Comparison of ENCODE assay signal across 8 cellular contexts in the genomic region with DNA sequence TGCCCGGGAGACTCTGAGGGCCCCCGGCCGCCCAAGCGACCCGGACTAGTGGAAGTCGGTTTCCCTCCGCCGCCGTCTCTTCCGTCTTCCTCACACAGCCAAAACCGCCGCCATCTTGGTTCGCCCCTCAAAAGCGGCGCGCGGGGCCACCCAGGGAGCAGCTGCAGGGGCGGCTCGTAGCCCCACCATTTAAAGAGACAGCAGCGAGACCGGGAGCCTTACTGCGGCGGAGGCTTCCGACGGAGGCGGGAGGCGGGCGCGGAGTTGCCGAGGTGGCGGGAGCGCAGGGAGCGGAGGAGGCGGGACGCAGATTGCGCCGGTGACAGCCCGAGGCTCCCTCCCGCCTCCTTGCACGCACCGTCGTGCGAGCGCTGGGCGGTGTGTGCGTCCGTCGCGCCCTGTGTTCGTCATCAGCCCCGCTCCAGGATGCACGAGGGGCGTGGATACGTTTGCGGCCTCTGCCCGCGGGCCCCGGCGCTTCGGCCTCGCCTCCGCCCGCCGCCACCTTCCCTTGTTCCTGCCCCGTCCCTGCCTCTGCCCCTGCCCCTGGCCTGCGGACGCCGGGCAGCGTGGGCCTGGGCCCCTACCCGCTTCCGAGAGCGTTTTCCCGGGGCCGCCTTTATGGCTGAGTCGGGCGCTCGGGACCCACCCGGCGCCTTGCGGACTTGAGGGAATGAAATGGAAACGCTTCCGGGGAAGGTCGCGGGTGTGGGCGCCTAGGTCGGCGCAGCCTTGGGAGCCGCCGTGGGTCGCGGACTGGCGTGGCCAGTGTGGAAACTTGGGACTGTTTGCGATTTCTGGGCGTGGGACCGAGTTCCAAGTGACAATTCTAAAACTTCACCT. TPM values are rescaled to one million over a fixed set of nuclear protein-coding genes. Genes with fewer than 3 reads are reported as not detected.
A peak's percentile ranks its signal among the peaks of the same experiment; 100 is the strongest.
DNase-seq lines count a peak whose midpoint lies in the region; ATAC-seq and TF ChIP-seq lines count a peak whose summit lies in the region.

Gene PPP4R3A (minus strand): TSS at position 140 of the 843 bp plus-strand sequence. CDS start 663 bp downstream, outside the sequence.

- no peaks in the 10 kb centered on the region for H3K9me3 Mint-ChIP-seq in activated CD4-positive, alpha-beta T cell treated with anti-CD3 and anti-CD28 coated beads for 36 hours (ENCODE audit: low read depth)

- peaks cover 20% of the 10 kb centered on the region for H3K4me1 Mint-ChIP-seq in activated CD4-positive, alpha-beta T cell treated with anti-CD3 and anti-CD28 coated beads for 36 hours

- intact Hi-C loops in activated CD4-positive, alpha-beta T cell treated with anti-CD3 and anti-CD28 coated beads for 36 hours (cut with DNase I, micrococcal nuclease), result loop anchor here (1.0 to 10.0 kb wide), 15 partner anchors 64 to 1282 kb away; partner anchors contain the start of genes ATXN3 (in 1 of the 2), CALM1 (in 1 of the 2), CCDC88C (in 1 of the 2) and GOLGA5 (in 1 of the 2)

- H3K4me3 ChIP-seq in choroid plexus epithelial cell (ENCODE audit: low read depth, low read length), result peak within 1 kb of the TSS; percentile 92

- ATAC-seq in HG03442 (IDR thresholded peaks at IDR 0.05; ENCODE audit: unreplicated experiment), result peak; percentile 78
- ATAC-seq in activated CD4-positive, alpha-beta T cell treated with anti-CD3 and anti-CD28 coated beads for 36 hours, result peak; percentile 88

- peak within 1 kb of the TSS; percentile 96 for H3K4me3 Mint-ChIP-seq in activated CD4-positive, alpha-beta T cell treated with anti-CD3 and anti-CD28 coated beads for 36 hours

- no peak for TF ChIP-seq CTCF in choroid plexus epithelial cell (conservative IDR thresholded peaks at IDR 0.05; ENCODE audit: low read depth, low read length)

- CTCF ChIA-PET in activated CD4-positive, alpha-beta T cell treated with anti-CD3 and anti-CD28 coated beads for 36 hours (lab: Charles Lee), result interaction anchor here (0.6 kb wide), 1 partner anchor 1709 kb away, joined by 4 read pairs; no protein-coding TSS in a partner anchor

- POLR2A ChIA-PET in activated CD4-positive, alpha-beta T cell treated with anti-CD3 and anti-CD28 coated beads for 36 hours (lab: Charles Lee), result interaction anchor here (0.6 to 1.6 kb wide), 2 partner anchors 100 to 223 kb away, joined by 5 to 7 read pairs; no protein-coding TSS in a partner anchor

- DNase-seq in Ammon's horn (ENCODE audit: low spot score), result peak; percentile 98
- peak; percentile 93 for DNase-seq in GM19238 (ENCODE audit: insufficient read length, low spot score)
- peak; percentile 98 for DNase-seq in NCI-H524 (lab: John Stamatoyannopoulos, UW)
- DNase-seq in activated CD4-positive, alpha-beta T cell treated with anti-CD3 and anti-CD28 coated beads for 36 hours, result peak; percentile 97
- DNase-seq in choroid plexus epithelial cell (ENCODE audit: low read depth), result peak; percentile 98
- DNase-seq in kidney tubule cell (ENCODE audit: low spot score), result peak; percentile 97
- peak; percentile 87 to 92 (median 90) for DNase-seq in stimulated activated CD4-positive, alpha-beta T cell treated with anti-CD3 and anti-CD28 coated beads, Interleukin-1b, Interleukin-23, amount 100 ng/mL, for 24 hours (ENCODE audit: low read depth in 4 of 4, low spot score in 1 of 4)

- peaks cover 35% of the 10 kb centered on the region for H3K36me3 Mint-ChIP-seq in activated CD4-positive, alpha-beta T cell treated with anti-CD3 and anti-CD28 coated beads for 36 hours (ENCODE audit: low read depth)

- H3K27ac Mint-ChIP-seq in activated CD4-positive, alpha-beta T cell treated with anti-CD3 and anti-CD28 coated beads for 36 hours, result peak within 1 kb of the TSS; percentile 100

- H3K27me3 Mint-ChIP-seq in activated CD4-positive, alpha-beta T cell treated with anti-CD3 and anti-CD28 coated beads for 36 hours, result no peaks in the 10 kb centered on the region

RNA-seq across cellular contexts. Expression of gene PPP4R3A, which starts in this region (rescaled TPM):
- 100 to 1,000 TPM; 105 to 122 TPM for total RNA-seq in activated CD4-positive, alpha-beta T cell treated with anti-CD3 and anti-CD28 coated beads for 36 hours

Comparison
In these comparisons a context has a peak if more than half of its experiments do, and no peak if none do; other contexts are left out.
1. Peak in every context shown above with its lines: DNase-seq, ATAC-seq and H3K4me3 ChIP-seq.